Comparison of ENCODE assay signal across 11 cellular contexts in the genomic region with DNA sequence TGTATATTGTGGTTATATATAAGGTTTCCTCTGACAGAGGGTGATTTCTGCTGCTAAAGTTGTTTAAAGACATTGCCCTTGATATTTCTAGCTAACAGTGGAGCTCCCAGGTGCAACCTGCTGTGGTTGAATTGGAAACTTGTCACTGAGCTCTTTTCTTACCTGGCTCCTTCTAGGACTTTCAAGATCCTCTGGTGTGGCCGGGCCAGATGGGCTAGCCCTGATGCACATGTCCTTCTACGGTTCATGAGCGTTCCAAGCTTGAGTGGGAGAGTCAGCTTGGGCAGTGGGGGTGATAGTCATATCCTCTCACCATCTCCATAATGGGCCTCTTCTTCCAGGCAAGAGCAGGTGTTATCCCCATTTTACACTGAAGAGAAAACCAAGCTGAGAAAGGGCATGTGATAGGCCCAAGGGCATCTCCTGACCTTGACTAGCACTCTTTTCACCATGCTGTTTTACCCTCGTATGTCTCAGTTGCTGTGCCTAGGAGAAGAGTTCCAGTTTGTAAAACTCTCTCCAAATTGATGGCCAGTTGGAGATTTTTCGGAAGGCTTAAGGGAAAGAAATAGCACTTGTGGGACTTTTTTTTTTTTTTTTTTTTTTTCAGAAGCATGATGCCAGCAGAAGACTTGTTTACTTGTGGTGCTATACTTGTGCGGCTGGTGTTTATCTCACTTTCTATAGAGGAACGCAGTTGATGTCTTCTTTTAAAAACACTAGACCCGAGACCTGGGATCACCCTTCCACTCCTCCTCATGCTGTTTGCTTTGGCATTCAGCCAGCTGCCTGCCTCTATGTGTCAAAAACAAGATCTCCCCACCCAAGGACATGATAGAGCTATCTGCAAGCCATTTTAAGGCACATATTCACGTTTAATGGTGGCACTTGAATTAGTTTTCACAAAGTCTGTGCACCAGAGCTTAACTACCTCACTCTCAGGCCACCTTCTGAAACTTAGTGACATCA. TPM values are rescaled to one million over a fixed set of nuclear protein-coding genes. Genes with fewer than 3 reads are reported as not detected.
DNase-seq lines count a peak whose midpoint lies in the region; ATAC-seq, FAIRE-seq and TF ChIP-seq lines count a peak whose summit lies in the region.
"Had no signal": no experiment of that assay in that cellular context is flagged by ENCODE, and none has a peak within 500 bp of the region (broad histone marks: within the 10 kb centered on the region; RNA-seq: fewer than 3 reads in every experiment).

No MANE protein-coding gene starts in this region.

- 0 out of 2 replicates have a peak overlapping the region, but pooled peaks have one; percentile 6 for H3K4me2 ChIP-seq in HCT116 (ENCODE audit: low read length)
- H3K4me2 ChIP-seq in endothelial cell of umbilical vein (ENCODE audit: insufficient read depth, low read length) = no peak overlapping the region
- peak overlapping the region; percentile 42 for H3K4me2 ChIP-seq in parathyroid adenoma (ENCODE audit: low read length)

- H3K9ac ChIP-seq in HCT116 (ENCODE audit: low read length) = no peak overlapping the region
- no peak overlapping the region for H3K9ac ChIP-seq in endothelial cell of umbilical vein (replicated peaks; ENCODE audit: extremely low read depth, insufficient read depth, low read length)
- H3K9ac ChIP-seq in parathyroid adenoma = no peak overlapping the region

- ATAC-seq in HCT116 (no peak), foreskin keratinocyte (no peak)

- dilution Hi-C loops in endothelial cell of umbilical vein (cut with MboI; ENCODE audit: extremely low pct_ligation_motif_present, low sequenced_read_pairs) = no loop called here

- POLR2A ChIA-PET in HCT116 (lab: Charles Lee) = no interaction called here
- POLR2A ChIA-PET in endothelial cell of umbilical vein (lab: Charles Lee) = interaction anchor here (0.9 kb wide), 1 partner anchor 26 kb away, joined by 3 read pairs; no protein-coding TSS in a partner anchor

- no peak for TF ChIP-seq RAD21 in HCT116 (IDR thresholded peaks at IDR 0.05; ENCODE audit: low read depth)

- CTCF ChIA-PET in HCT116 (lab: Charles Lee) = interaction anchor here (0.8 kb wide), 1 partner anchor 257 kb away, joined by 3 read pairs; no protein-coding TSS in a partner anchor
- CTCF ChIA-PET in endothelial cell of umbilical vein (lab: Charles Lee) = interaction anchor here (1.0 to 1.3 kb wide), 2 partner anchors 12 to 15 kb away, joined by 3 to 4 read pairs; no protein-coding TSS in a partner anchor

- intact Hi-C loops in HCT116 (cut with micrococcal nuclease) (no loop called here), endothelial cell of umbilical vein (cut with micrococcal nuclease) (no loop called here)

- peaks cover 96% of the 10 kb centered on the region for H3K79me2 ChIP-seq in HCT116 (ENCODE audit: insufficient read depth, low read length)
- H3K79me2 ChIP-seq in endothelial cell of umbilical vein (ENCODE audit: control insufficient read depth, insufficient read depth, low read length) = peaks cover 36% of the 10 kb centered on the region
- H3K79me2 ChIP-seq in parathyroid adenoma = peaks cover 32% of the 10 kb centered on the region

- H2AFZ ChIP-seq in HCT116 (ENCODE audit: low read depth, low read length, poor library complexity, severe bottlenecking) (no peak overlapping the region), endothelial cell of umbilical vein (ENCODE audit: low read depth, low read length) (no peak overlapping the region), parathyroid adenoma (no peak overlapping the region)

- TF ChIP-seq POLR2A in HCT116 (IDR thresholded peaks at IDR 0.05; ENCODE audit: borderline replicate concordance, extremely low read depth, insufficient read depth, insufficient read length) (no peak), endothelial cell of umbilical vein (IDR thresholded peaks at IDR 0.05; ENCODE audit: low read depth, low read length) (no peak)

- TF ChIP-seq CTCF in HCT116 (IDR thresholded peaks at IDR 0.05 in 2 of 3, conservative IDR thresholded peaks at IDR 0.05 in 1 of 3; ENCODE audit: borderline replicate concordance in 1 of 3, insufficient read depth in 1 of 3, low read depth in 2 of 3, low read length in 2 of 3) = no peak
- no peak for TF ChIP-seq CTCF in endothelial cell of umbilical vein (IDR thresholded peaks at IDR 0.05; ENCODE audit: extremely low read depth in 1 of 2, insufficient read depth in 1 of 2, low read depth in 1 of 2, low read length in 2 of 2)
- no peak for TF ChIP-seq CTCF in parathyroid adenoma (IDR thresholded peaks at IDR 0.05)
- no peak for TF ChIP-seq CTCF in foreskin keratinocyte (conservative IDR thresholded peaks at IDR 0.05)

- H3K4me3 ChIP-seq in HCT116 (replicated peaks in 1 of 2; ENCODE audit: low read depth in 1 of 2, low read length in 2 of 2) = no peak overlapping the region
- H3K4me3 ChIP-seq in endothelial cell of umbilical vein (replicated peaks in 1 of 3; ENCODE audit: insufficient read depth in 1 of 3, low read depth in 1 of 3, low read length in 3 of 3) = no peak overlapping the region
- H3K4me3 ChIP-seq in parathyroid adenoma (ENCODE audit: low read depth, low read length) = no peak overlapping the region

- no peaks in the 10 kb centered on the region for H3K36me3 ChIP-seq in HCT116 (ENCODE audit: control insufficient read depth in 1 of 2, insufficient read depth in 2 of 2, low read length in 2 of 2)
- no peaks in the 10 kb centered on the region for H3K36me3 ChIP-seq in endothelial cell of umbilical vein (ENCODE audit: control insufficient read depth in 2 of 2, extremely low read depth in 1 of 2, insufficient read depth in 2 of 2, low read length in 2 of 2)
- H3K36me3 ChIP-seq in parathyroid adenoma (ENCODE audit: control insufficient read depth, insufficient read depth, low read length) = no peaks in the 10 kb centered on the region

- DNase-seq in HCT116 (ENCODE audit: low read depth, low spot score) = no peak
- peak; percentile 62 for DNase-seq in NCI-H2196 (lab: John Stamatoyannopoulos, UW; ENCODE audit: unreplicated experiment)
- peak; percentile 53 for DNase-seq in endothelial cell of umbilical vein (ENCODE audit: low read depth, low spot score)
- no peak for DNase-seq in SW 1271 (lab: John Stamatoyannopoulos, UW)
- no peak for DNase-seq in epidermal melanocyte (ENCODE audit: insufficient read length, low spot score)
- no peak for DNase-seq in stimulated activated CD4-positive, alpha-beta T cell treated with anti-CD3 and anti-CD28 coated beads, Interleukin-12 subunit alpha, Interleukin-12 subunit beta, amount 100 ng/mL, for 4 hours
- DNase-seq in foreskin keratinocyte = no peak
- DNase-seq: activated gamma-delta T cell treated with Interleukin-2 at 50 U/mL for 16 hours; stimulated activated CD4-positive, alpha-beta T cell treated with anti-CD3 and anti-CD28 coated beads, Interleukin-2, amount 100 ng/mL, for 48 hours had no signal

- H3K27ac ChIP-seq in HCT116 (ENCODE audit: low read depth, low read length) = no peak overlapping the region
- H3K27ac ChIP-seq in endothelial cell of umbilical vein (ENCODE audit: insufficient read depth, low read depth, low read length) = no peak overlapping the region
- peak overlapping the region; percentile 1 for H3K27ac ChIP-seq in parathyroid adenoma
- no peak overlapping the region for H3K27ac ChIP-seq in foreskin keratinocyte

- FAIRE-seq in endothelial cell of umbilical vein (lab: Jason Lieb, UNC) = peak; percentile 8
- FAIRE-seq: TTC549 had no signal

- no peaks in the 10 kb centered on the region for H3K9me1 ChIP-seq in endothelial cell of umbilical vein (replicated peaks; ENCODE audit: control insufficient read depth, extremely low read depth, insufficient read depth, low read length)

- H3K4me1 ChIP-seq in HCT116 (ENCODE audit: control insufficient read depth in 1 of 2, insufficient read depth in 2 of 2, low read length in 2 of 2) (peaks cover 24 to 28% of the 10 kb centered on the region in 2 experiments), endothelial cell of umbilical vein (ENCODE audit: control insufficient read depth, extremely low read depth, insufficient read depth, low read length) (peaks cover 21% of the 10 kb centered on the region), parathyroid adenoma (peaks cover 17% of the 10 kb centered on the region), foreskin keratinocyte (peaks cover 28% of the 10 kb centered on the region)

- RAD21 ChIA-PET in HCT116 (lab: Charles Lee; ENCODE audit: low non-redundant PET in 1 of 2, low total read pairs in 2 of 2, uncharacterized antibody in 2 of 2, unreplicated experiment in 2 of 2) = no interaction called here

- BruUV-seq in HCT116 (replicated peaks; lab: Mats Ljungman, UMichigan) = no TSS peak
- BruUV-seq in endothelial cell of umbilical vein (replicated peaks; lab: Mats Ljungman, UMichigan) = no TSS peak

- no peaks in the 10 kb centered on the region for H3K27me3 ChIP-seq in HCT116 (ENCODE audit: insufficient read depth, low read length)
- H3K27me3 ChIP-seq in endothelial cell of umbilical vein (ENCODE audit: control insufficient read depth in 2 of 2, insufficient read depth in 2 of 2, low read length in 2 of 2) = no peaks in the 10 kb centered on the region
- no peaks in the 10 kb centered on the region for H3K27me3 ChIP-seq in parathyroid adenoma (ENCODE audit: control insufficient read depth, insufficient read depth, low read length)
- H3K27me3 ChIP-seq in foreskin keratinocyte = no peaks in the 10 kb centered on the region

- H4K20me1 ChIP-seq in HCT116 (ENCODE audit: insufficient read depth) = no peaks in the 10 kb centered on the region; the same call in 1 of the 2 replicates
- peaks cover 4% of the 10 kb centered on the region for H4K20me1 ChIP-seq in endothelial cell of umbilical vein (replicated peaks; ENCODE audit: control insufficient read depth, extremely low read depth, insufficient read depth, low read length)

- H3K9me2 ChIP-seq in HCT116 (ENCODE audit: insufficient read depth) = no peaks in the 10 kb centered on the region

- H3K9me3 ChIP-seq in HCT116 (ENCODE audit: control insufficient read depth in 1 of 2, insufficient read depth in 1 of 2, low read depth in 1 of 2, low read length in 2 of 2) = no peaks in the 10 kb centered on the region
- no peaks in the 10 kb centered on the region for H3K9me3 ChIP-seq in endothelial cell of umbilical vein (replicated peaks; ENCODE audit: control insufficient read depth, insufficient read depth, low read length)
- H3K9me3 ChIP-seq in parathyroid adenoma (ENCODE audit: control insufficient read depth, low read length) = no peaks in the 10 kb centered on the region

RNA-seq across cellular contexts. Expression of a gene that starts 32.6 kb away (rescaled TPM):
- total RNA-seq in HCT116 (2021; ENCODE audit: unreplicated experiment) = 103 TPM
- 17.9 and 25.2 TPM in 2 replicates for polyA plus RNA-seq in HCT116 (2012)
- 43.2 and 49.0 TPM in 2 replicates for total RNA-seq in endothelial cell of umbilical vein
- polyA plus RNA-seq in endothelial cell of umbilical vein = 13.0 and 15.3 TPM in 2 replicates
- polyA plus RNA-seq in endothelial cell of umbilical vein (2011; cell fraction: cytosol; rRNA removed) = 9.8 TPM in 2 replicates
- polyA plus RNA-seq in endothelial cell of umbilical vein (2011; cell fraction: nucleus; rRNA removed) = 75.2 and 76.2 TPM in 2 replicates
- 27.8 and 30.7 TPM in 2 replicates for polyA plus RNA-seq in endothelial cell of umbilical vein (2012)
- polyA minus RNA-seq in endothelial cell of umbilical vein = 58.5 and 59.1 TPM in 2 replicates
- polyA minus RNA-seq in endothelial cell of umbilical vein (2011; cell fraction: cytosol; rRNA and poly(A)+ RNA removed) = 135 TPM
- polyA minus RNA-seq in endothelial cell of umbilical vein (2011; cell fraction: nucleus; rRNA and poly(A)+ RNA removed) = 99.0 and 123 TPM in 2 replicates
- 90.2 and 92.3 TPM in 2 replicates for total RNA-seq in foreskin keratinocyte
- polyA plus RNA-seq in foreskin keratinocyte = 5.8 and 8.4 TPM in 2 replicates

Comparison
In these comparisons a context has a peak if more than half of its experiments do, and no peak if none do; other contexts are left out.
1. DNase-seq: peak in NCI-H2196 (single experiment) and endothelial cell of umbilical vein (single experiment); none in HCT116 (single experiment), SW 1271 (0 of 2), epidermal melanocyte (single experiment), stimulated activated CD4-positive, alpha-beta T cell treated with anti-CD3 and anti-CD28 coated beads, Interleukin-12 subunit alpha, Interleukin-12 subunit beta, amount 100 ng/mL, for 4 hours (single experiment) and foreskin keratinocyte (0 of 2).